9 cellular contexts compared by ENCODE assay signal in the genomic region with DNA sequence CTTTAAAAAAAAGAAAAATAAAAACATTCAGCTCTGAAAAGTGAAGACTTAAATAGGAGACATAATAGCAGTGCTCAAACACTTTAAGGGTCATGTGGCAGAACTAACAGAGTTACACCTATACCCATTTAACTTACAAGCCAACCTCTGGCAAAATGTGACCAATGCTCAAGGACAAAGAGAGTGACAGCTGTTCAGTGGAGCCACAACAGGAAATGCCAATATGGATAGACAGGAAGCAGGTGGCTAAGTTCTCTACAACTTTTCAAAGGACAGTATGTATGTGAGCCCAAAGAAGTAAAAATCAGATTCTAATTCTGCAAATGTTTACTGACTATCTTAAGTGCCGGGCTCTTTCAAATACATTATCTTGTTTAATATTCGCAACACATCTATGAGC. TPM values are rescaled to one million over a fixed set of nuclear protein-coding genes. Genes with fewer than 3 reads are reported as not detected.
A peak's percentile ranks its signal among the peaks of the same experiment; 100 is the strongest.
DNase-seq lines count a peak whose midpoint lies in the region; ATAC-seq, FAIRE-seq and TF ChIP-seq lines count a peak whose summit lies in the region.
"Had no signal": no experiment of that assay in that cellular context is flagged by ENCODE, and none has a peak within 500 bp of the region (broad histone marks: within the 10 kb centered on the region; RNA-seq: fewer than 3 reads in every experiment).

No MANE protein-coding gene starts in this region.

- H3K4me3 Mint-ChIP-seq in chondrocyte (ENCODE audit: unreplicated experiment) = no peak overlapping the region

- no peaks in the 10 kb centered on the region for H3K9me3 ChIP-seq in small intestine (ENCODE audit: control insufficient read depth, low read depth)

- H3K4me1 Mint-ChIP-seq in chondrocyte (ENCODE audit: low read depth) = peaks cover 52% of the 10 kb centered on the region

- peaks cover 0 to 4% of the 10 kb centered on the region in 2 donors for H3K36me3 ChIP-seq in small intestine (ENCODE audit: control insufficient read depth in 2 of 2, insufficient read depth in 2 of 2, low read length in 2 of 2)

- H3K9me3 Mint-ChIP-seq in chondrocyte (ENCODE audit: low read depth) = no peaks in the 10 kb centered on the region
- H3K9me3 Mint-ChIP-seq: activated naive CD8-positive, alpha-beta T cell treated with anti-CD3 and anti-CD28 coated beads, Interleukin-2, amount 10 ng/mL, durations not matched to agents 7 days and 5 days had no signal

- no peak for FAIRE-seq in small intestine (lab: Jason Lieb, UNC)

- no peak for ATAC-seq in HG02798 (IDR thresholded peaks at IDR 0.05; ENCODE audit: poor library complexity, unreplicated experiment)

- no peaks in the 10 kb centered on the region for H3K27me3 ChIP-seq in small intestine (ENCODE audit: control insufficient read depth in 2 of 2, insufficient read depth in 2 of 2, low read length in 2 of 2)

- H3K36me3 Mint-ChIP-seq in chondrocyte (ENCODE audit: low read depth) = peaks cover 2% of the 10 kb centered on the region

- H3K4me1 ChIP-seq in small intestine (ENCODE audit: control insufficient read depth in 2 of 2, insufficient read depth in 1 of 2, low read depth in 1 of 2, low read length in 1 of 2) = peaks cover 2 to 9% of the 10 kb centered on the region in 2 donors

- no peak for TF ChIP-seq CTCF in chondrocyte (IDR thresholded peaks at IDR 0.05)

- H3K27ac ChIP-seq in small intestine (ENCODE audit: low read depth in 1 of 2, low read length in 1 of 2) = no peak overlapping the region

- H3K27ac Mint-ChIP-seq in chondrocyte (ENCODE audit: unreplicated experiment) = peak overlapping the region; percentile 37
- H3K27ac Mint-ChIP-seq: activated naive CD8-positive, alpha-beta T cell treated with anti-CD3 and anti-CD28 coated beads, Interleukin-2, amount 10 ng/mL, durations not matched to agents 7 days and 5 days had no signal

- H3K4me3 ChIP-seq in small intestine (ENCODE audit: low read depth in 1 of 2, low read length in 2 of 2) = no peak overlapping the region

- no peaks in the 10 kb centered on the region for H3K27me3 Mint-ChIP-seq in chondrocyte (ENCODE audit: low read depth)
- H3K27me3 Mint-ChIP-seq: activated naive CD8-positive, alpha-beta T cell treated with anti-CD3 and anti-CD28 coated beads, Interleukin-2, amount 10 ng/mL, durations not matched to agents 7 days and 5 days had no signal

- DNase-seq in SIG-M5 treated with dmso at 0.1 percent for 504 hours (lab: John Stamatoyannopoulos, UW; ENCODE audit: unreplicated experiment) (peak; percentile 53), SIG-M5 (lab: John Stamatoyannopoulos, UW) (no peak), NCI-H524 (lab: John Stamatoyannopoulos, UW) (peak; percentile 62), chondrocyte (ENCODE audit: low spot score) (no peak), small intestine (peak; percentile 33), kidney glomerular epithelial cell (lab: John Stamatoyannopoulos, UW) (no peak), NCI-H1092 treated with DMSO at 0.1 percent for 48 hours (lab: John Stamatoyannopoulos, UW) (no peak)
- DNase-seq: activated naive CD8-positive, alpha-beta T cell treated with anti-CD3 and anti-CD28 coated beads, Interleukin-2, amount 10 ng/mL, durations not matched to agents 7 days and 5 days had no signal

- WGBS in small intestine, 3 donors = 59 to 85% (median 75%) methylated on average over 2 of the region's 2 CpGs

RNA-seq across cellular contexts. Expression of a gene that starts 3.4 kb away (rescaled TPM):
- 34.3 to 41.9 TPM (median 37.1 TPM) in 3 replicates for total RNA-seq in chondrocyte
- polyA plus RNA-seq in small intestine = 1 to 10 TPM; 5.4 to 9.0 (median 6.3) TPM

Comparison
In these comparisons a context has a peak if more than half of its experiments do, and no peak if none do; other contexts are left out.
1. DNase-seq: peak in SIG-M5 treated with dmso at 0.1 percent for 504 hours (single experiment), NCI-H524 (2 of 2) and small intestine (single experiment); none in SIG-M5 (single experiment), chondrocyte (single experiment), kidney glomerular epithelial cell (single experiment) and NCI-H1092 treated with DMSO at 0.1 percent for 48 hours (single experiment).